ENCODE assay signal across 1 cellular context in the genomic region with DNA sequence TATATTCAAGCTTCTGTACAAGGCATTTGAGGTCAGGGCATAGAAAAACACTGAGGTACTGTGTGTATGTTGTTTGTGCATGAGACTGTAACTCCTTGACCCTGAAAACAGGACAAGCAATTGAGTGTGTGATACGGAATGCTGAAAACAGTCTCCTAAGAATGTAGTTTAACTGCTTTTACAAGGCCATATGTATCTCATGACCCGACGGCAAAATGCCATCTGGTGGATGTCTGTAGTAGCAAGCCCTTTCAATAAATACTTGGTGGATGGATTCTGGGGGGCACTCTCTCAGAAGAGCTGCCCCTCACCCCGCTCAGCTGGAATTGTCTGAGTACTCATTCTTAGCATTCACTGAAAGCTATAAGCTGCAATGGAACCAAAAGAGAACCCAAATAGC.
TF ChIP-seq lines count a peak whose summit lies in the region.

No MANE protein-coding gene starts in this region.

TF ChIP-seq in GM23338, 12 proteins besides CTCF, POLR2A, EP300 and RAD21 (continued from another document):
- TF ChIP-seq EZH2 (IDR thresholded peaks at IDR 0.05; ENCODE audit: low read depth, unreplicated experiment) = no peak
- TF ChIP-seq POLR2AphosphoS5 (IDR thresholded peaks at IDR 0.05; ENCODE audit: low read depth) = no peak
